ENCODE assay signal across 1 cellular context in the genomic region with DNA sequence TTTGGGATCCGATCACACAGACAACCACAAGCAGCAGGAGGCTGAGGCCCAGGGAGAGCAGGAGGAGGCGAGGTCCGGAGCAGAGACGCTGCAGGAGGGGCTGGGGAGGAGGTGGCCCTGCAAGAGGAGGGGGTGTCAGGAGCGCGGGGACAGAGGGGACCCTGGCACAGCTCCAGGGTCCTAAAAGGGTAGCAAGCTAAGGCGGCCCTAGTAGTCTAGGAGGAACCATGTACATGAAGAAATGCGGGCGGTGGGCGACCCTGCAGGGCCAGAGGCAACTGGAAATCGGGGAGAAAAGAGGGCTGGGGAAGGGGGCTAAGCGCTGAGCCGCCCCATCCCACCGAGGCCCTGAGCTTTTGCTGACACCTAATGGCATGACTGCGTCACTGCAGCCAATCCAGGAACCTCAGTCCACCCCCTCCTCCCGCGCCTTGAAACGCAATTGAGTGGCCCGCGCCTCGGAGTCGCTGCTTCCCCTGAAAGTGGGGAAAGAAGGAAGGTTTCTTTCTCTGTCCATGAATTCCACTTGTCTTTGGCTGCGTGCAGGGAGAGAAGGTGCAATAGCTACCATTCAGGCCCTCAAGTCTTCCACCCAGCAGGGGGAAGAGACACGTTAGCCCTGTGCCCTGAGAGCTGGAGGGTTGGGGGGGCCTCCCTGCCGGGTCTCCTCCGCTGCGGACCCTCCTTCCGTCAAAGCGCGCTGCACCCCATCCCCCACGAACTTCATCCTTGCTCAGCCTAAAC.
A peak's percentile ranks its signal among the peaks of the same experiment; 100 is the strongest.
TF ChIP-seq lines count a peak whose summit lies in the region.

No MANE protein-coding gene starts in this region.

TF ChIP-seq in GM23338, 12 proteins besides CTCF, POLR2A, EP300 and RAD21:
- TF ChIP-seq ZNF331 (CRISPR knock-in tag; IDR thresholded peaks at IDR 0.05; ENCODE audit: low read depth) (no peak), CREB1 (CRISPR knock-in tag; IDR thresholded peaks at IDR 0.05; ENCODE audit: low read depth) (peak; percentile 68)
